ENCODE assay signal across 13 cellular contexts in the genomic region with DNA sequence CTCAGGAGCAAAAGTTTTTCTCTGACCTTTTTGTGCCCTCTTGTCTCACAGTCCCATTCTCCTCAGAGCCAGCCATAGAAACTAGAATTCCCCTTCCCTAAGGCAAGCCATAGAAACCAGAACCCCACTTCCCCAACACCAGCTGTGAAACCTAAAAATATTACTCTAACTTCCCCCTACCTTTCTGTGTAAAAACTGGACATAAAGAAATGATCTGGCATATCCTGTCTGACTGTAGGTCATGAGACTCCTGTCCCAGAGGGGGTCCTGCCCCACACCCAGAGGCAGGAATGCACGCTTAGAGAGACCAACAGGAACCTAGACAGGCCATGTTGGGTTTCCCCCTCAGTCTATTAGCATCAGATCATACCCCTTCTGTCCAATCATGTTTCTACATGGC.
DNase-seq lines count a peak whose midpoint lies in the region; ATAC-seq and TF ChIP-seq lines count a peak whose summit lies in the region.
"Had no signal": no experiment of that assay in that cellular context is flagged by ENCODE, and none has a peak within 500 bp of the region (broad histone marks: within the 10 kb centered on the region; RNA-seq: fewer than 3 reads in every experiment).

No MANE protein-coding gene starts in this region.

- ATAC-seq in HG02678 (IDR thresholded peaks at IDR 0.05; ENCODE audit: unreplicated experiment) (peak; percentile 88), upper lobe of right lung (peak; percentile 20), HG03280 (IDR thresholded peaks at IDR 0.05; ENCODE audit: unreplicated experiment) (no peak)
- ATAC-seq: A549, PC-3 had no signal

- H3K27ac Mint-ChIP-seq in activated T-cell treated with anti-CD3 and anti-CD28 coated beads, Interleukin-2, amount 50 U/mL, for 24 hours: peak overlapping the region; percentile 48
- no peak overlapping the region for H3K27ac Mint-ChIP-seq in activated naive CD4-positive, alpha-beta T cell treated with anti-CD3 and anti-CD28 coated beads, Interleukin-2, amount 10 ng/mL, durations not matched to agents 7 days and 5 days
- H3K27ac Mint-ChIP-seq: activated naive CD8-positive, alpha-beta T cell treated with anti-CD3 and anti-CD28 coated beads, Interleukin-2, amount 10 ng/mL, durations not matched to agents 7 days and 5 days; type B pancreatic cell had no signal

- H3K9me3 ChIP-seq in upper lobe of right lung: no peaks in the 10 kb centered on the region
- H3K9me3 ChIP-seq: A549 had no signal

- intact Hi-C loops in upper lobe of right lung (cut with DNase I): no loop called here

- H3K4me1 Mint-ChIP-seq in activated T-cell treated with anti-CD3 and anti-CD28 coated beads, Interleukin-2, amount 50 U/mL, for 24 hours (ENCODE audit: low read depth): peaks cover 4% of the 10 kb centered on the region
- H3K4me1 Mint-ChIP-seq in activated naive CD4-positive, alpha-beta T cell treated with anti-CD3 and anti-CD28 coated beads, Interleukin-2, amount 10 ng/mL, durations not matched to agents 7 days and 5 days: peaks cover 9% of the 10 kb centered on the region

- H3K27me3 Mint-ChIP-seq in activated T-cell treated with anti-CD3 and anti-CD28 coated beads, Interleukin-2, amount 50 U/mL, for 24 hours: no peaks in the 10 kb centered on the region
- H3K27me3 Mint-ChIP-seq in activated naive CD4-positive, alpha-beta T cell treated with anti-CD3 and anti-CD28 coated beads, Interleukin-2, amount 10 ng/mL, durations not matched to agents 7 days and 5 days: no peaks in the 10 kb centered on the region
- H3K27me3 Mint-ChIP-seq: activated naive CD8-positive, alpha-beta T cell treated with anti-CD3 and anti-CD28 coated beads, Interleukin-2, amount 10 ng/mL, durations not matched to agents 7 days and 5 days; type B pancreatic cell had no signal

- no peaks in the 10 kb centered on the region for H3K4me1 ChIP-seq in upper lobe of right lung

- no peak overlapping the region for H3K27ac ChIP-seq in upper lobe of right lung
- H3K27ac ChIP-seq: A549 had no signal

- no peak overlapping the region for H3K4me3 Mint-ChIP-seq in activated T-cell treated with anti-CD3 and anti-CD28 coated beads, Interleukin-2, amount 50 U/mL, for 24 hours
- H3K4me3 Mint-ChIP-seq in activated naive CD4-positive, alpha-beta T cell treated with anti-CD3 and anti-CD28 coated beads, Interleukin-2, amount 10 ng/mL, durations not matched to agents 7 days and 5 days: no peak overlapping the region
- H3K4me3 Mint-ChIP-seq: activated naive CD8-positive, alpha-beta T cell treated with anti-CD3 and anti-CD28 coated beads, Interleukin-2, amount 10 ng/mL, durations not matched to agents 7 days and 5 days; type B pancreatic cell had no signal

- CTCF ChIA-PET in activated naive CD4-positive, alpha-beta T cell treated with anti-CD3 and anti-CD28 coated beads, Interleukin-2, amount 10 ng/mL, durations not matched to agents 7 days and 5 days (lab: Charles Lee): no interaction called here

- H3K27me3 ChIP-seq in upper lobe of right lung: no peaks in the 10 kb centered on the region

- TF ChIP-seq CTCF in upper lobe of right lung (IDR thresholded peaks at IDR 0.05): no peak

- no peaks in the 10 kb centered on the region for H3K9me3 Mint-ChIP-seq in activated T-cell treated with anti-CD3 and anti-CD28 coated beads, Interleukin-2, amount 50 U/mL, for 24 hours
- H3K9me3 Mint-ChIP-seq in activated naive CD4-positive, alpha-beta T cell treated with anti-CD3 and anti-CD28 coated beads, Interleukin-2, amount 10 ng/mL, durations not matched to agents 7 days and 5 days: no peaks in the 10 kb centered on the region
- H3K9me3 Mint-ChIP-seq: activated naive CD8-positive, alpha-beta T cell treated with anti-CD3 and anti-CD28 coated beads, Interleukin-2, amount 10 ng/mL, durations not matched to agents 7 days and 5 days; type B pancreatic cell had no signal

- H3K4me3 ChIP-seq in upper lobe of right lung: no peak overlapping the region
- H3K4me3 ChIP-seq: A549 had no signal

- DNase-seq in activated T-cell treated with anti-CD3 and anti-CD28 coated beads, Interleukin-2, amount 50 U/mL, for 24 hours: no peak
- DNase-seq in activated T-cell treated with anti-CD3 and anti-CD28 coated beads, Interleukin-2, amount 50 U/mL, for 48 hours: no peak
- DNase-seq in MV-4-11 (lab: John Stamatoyannopoulos, UW) (peak; percentile 80), upper lobe of right lung (no peak), hippocampal formation (lab: John Stamatoyannopoulos, UW) (no peak)
- no peak for DNase-seq in activated naive CD4-positive, alpha-beta T cell treated with anti-CD3 and anti-CD28 coated beads, Interleukin-2, amount 10 ng/mL, durations not matched to agents 7 days and 5 days
- DNase-seq: activated naive CD8-positive, alpha-beta T cell treated with anti-CD3 and anti-CD28 coated beads, Interleukin-2, amount 10 ng/mL, durations not matched to agents 7 days and 5 days; NCI-H1092; PC-3 had no signal

- peaks cover 31% of the 10 kb centered on the region for H3K36me3 ChIP-seq in upper lobe of right lung

- H3K36me3 Mint-ChIP-seq in activated T-cell treated with anti-CD3 and anti-CD28 coated beads, Interleukin-2, amount 50 U/mL, for 24 hours (ENCODE audit: low read depth): peaks cover 34% of the 10 kb centered on the region
- H3K36me3 Mint-ChIP-seq in activated naive CD4-positive, alpha-beta T cell treated with anti-CD3 and anti-CD28 coated beads, Interleukin-2, amount 10 ng/mL, durations not matched to agents 7 days and 5 days: peaks cover 34% of the 10 kb centered on the region
